In the genomic region with DNA sequence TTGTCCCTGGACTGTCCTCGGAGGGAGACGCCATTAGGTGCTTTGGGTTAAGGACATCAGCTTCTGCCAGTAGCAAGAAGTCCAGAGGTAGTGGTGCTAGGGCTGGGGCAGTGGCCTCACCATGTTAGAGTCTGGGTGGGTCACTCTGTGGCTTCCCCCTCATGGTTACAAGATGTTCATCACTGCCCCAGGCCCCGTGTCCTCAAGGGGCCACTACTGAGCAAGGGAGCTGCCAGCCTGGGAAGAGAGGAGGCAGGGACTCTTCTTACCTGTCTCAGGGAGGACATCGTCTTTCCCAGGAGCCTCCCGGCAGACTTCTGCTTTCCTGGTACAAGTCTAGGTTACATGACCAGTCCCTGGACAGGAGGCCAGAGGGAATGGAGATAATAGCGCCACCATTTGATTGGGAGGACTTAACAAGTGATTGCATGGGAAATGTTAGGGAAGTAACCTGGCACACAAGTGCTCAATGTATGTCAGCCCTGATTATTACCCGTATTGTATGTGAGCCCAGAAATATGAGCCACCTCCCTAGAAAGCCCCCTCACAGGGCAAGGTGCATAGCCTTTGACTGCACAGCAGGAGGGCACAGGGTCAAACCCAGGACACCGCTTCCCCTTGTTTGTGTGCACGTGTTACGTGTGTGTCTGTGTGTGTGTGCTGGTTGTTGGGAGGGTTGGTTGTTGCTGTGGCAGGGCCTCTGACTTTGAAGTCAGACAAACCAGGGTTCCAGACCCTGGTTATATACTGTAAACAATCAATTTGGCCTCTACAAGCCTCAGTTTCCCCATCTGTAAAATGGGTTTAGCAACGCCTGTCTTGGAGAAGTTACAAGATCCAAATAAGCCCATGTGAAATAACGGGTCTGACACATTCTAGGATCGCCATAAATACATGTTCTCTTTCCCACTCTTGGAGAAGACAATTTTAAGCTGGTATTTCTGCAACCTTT, we compare ENCODE assay signal across 1 cellular context.
TF ChIP-seq lines count a peak whose summit lies in the region.

No MANE protein-coding gene starts in this region.

TF ChIP-seq in K562, 482 proteins besides CTCF, POLR2A, EP300 and RAD21:
- TF ChIP-seq BCOR (IDR thresholded peaks at IDR 0.05) (peak; percentile 40; the same call in 1 of the 2 replicates), RBM25 (IDR thresholded peaks at IDR 0.05; ENCODE audit: low read depth, low read length, severe bottlenecking) (peak; percentile 80), ZNF311 (CRISPR knock-in tag; IDR thresholded peaks at IDR 0.05) (no peak)
- TF ChIP-seq, protein P1, sequence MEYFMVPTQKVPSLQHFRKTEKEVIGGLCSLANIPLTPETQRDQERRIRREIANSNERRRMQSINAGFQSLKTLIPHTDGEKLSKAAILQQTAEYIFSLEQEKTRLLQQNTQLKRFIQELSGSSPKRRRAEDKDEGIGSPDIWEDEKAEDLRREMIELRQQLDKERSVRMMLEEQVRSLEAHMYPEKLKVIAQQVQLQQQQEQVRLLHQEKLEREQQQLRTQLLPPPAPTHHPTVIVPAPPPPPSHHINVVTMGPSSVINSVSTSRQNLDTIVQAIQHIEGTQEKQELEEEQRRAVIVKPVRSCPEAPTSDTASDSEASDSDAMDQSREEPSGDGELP (CRISPR knock-in tag; IDR thresholded peaks at IDR 0.05; ENCODE audit: borderline replicate concordance), result no peak
